In the genomic region with DNA sequence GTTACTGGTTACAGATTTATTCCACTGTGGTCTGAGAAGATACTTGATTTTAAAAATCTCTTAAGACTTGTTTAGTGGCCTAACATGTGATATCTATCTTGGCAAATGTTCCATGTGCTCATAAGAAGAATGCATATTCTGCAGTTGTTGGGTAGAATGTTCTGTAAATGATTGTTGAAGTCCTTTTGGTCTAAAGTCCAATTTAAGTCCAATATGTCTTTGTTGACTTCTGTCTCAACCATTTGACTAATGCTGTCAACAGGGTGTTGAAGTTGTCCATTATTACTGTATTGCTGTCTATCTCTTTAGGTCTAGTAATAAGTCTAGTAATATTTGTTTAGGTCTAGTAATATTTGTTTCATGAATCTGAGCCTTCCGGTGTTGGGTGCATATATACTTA, we compare ENCODE assay signal across 1 cellular context.
TF ChIP-seq lines count a peak whose summit lies in the region.

No MANE protein-coding gene starts in this region.

TF ChIP-seq in HepG2, 621 proteins besides CTCF, POLR2A, EP300 and RAD21 (continued from another document and continues in another):
- peak; percentile 95 for TF ChIP-seq ARID5B (CRISPR knock-in tag; IDR thresholded peaks at IDR 0.05)
- TF ChIP-seq RFX3 (CRISPR knock-in tag; IDR thresholded peaks at IDR 0.05), result no peak
- no peak for TF ChIP-seq ZNF510 (CRISPR knock-in tag; IDR thresholded peaks at IDR 0.05; ENCODE audit: low read depth)
- TF ChIP-seq GABPB1 (CRISPR knock-in tag; IDR thresholded peaks at IDR 0.05), result no peak
- TF ChIP-seq PHF8 (CRISPR knock-in tag; IDR thresholded peaks at IDR 0.05), result no peak
- TF ChIP-seq SMYD3 (CRISPR knock-in tag; IDR thresholded peaks at IDR 0.05), result 0 out of 2 replicates have a peak, but pooled peaks have one; percentile 22
- no peak for TF ChIP-seq CENPT (CRISPR knock-in tag; IDR thresholded peaks at IDR 0.05; ENCODE audit: low read depth)
- no peak for TF ChIP-seq ZNF296 (CRISPR knock-in tag; conservative IDR thresholded peaks at IDR 0.05)
- no peak for TF ChIP-seq KDM1A (CRISPR knock-in tag; IDR thresholded peaks at IDR 0.05)
- TF ChIP-seq TMF1 (CRISPR knock-in tag; IDR thresholded peaks at IDR 0.05; ENCODE audit: low read depth), result no peak
- peak; percentile 77 for TF ChIP-seq SMAD3 (CRISPR knock-in tag; IDR thresholded peaks at IDR 0.05)
- TF ChIP-seq, protein P1, sequence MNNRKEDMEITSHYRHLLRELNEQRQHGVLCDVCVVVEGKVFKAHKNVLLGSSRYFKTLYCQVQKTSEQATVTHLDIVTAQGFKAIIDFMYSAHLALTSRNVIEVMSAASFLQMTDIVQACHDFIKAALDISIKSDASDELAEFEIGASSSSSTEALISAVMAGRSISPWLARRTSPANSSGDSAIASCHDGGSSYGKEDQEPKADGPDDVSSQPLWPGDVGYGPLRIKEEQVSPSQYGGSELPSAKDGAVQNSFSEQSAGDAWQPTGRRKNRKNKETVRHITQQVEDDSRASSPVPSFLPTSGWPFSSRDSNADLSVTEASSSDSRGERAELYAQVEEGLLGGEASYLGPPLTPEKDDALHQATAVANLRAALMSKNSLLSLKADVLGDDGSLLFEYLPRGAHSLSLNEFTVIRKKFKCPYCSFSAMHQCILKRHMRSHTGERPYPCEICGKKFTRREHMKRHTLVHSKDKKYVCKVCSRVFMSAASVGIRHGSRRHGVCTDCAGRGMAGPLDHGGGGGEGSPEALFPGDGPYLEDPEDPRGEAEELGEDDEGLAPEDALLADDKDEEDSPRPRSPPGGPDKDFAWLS (CRISPR knock-in tag; IDR thresholded peaks at IDR 0.05; ENCODE audit: borderline replicate concordance), result no peak
- no peak for TF ChIP-seq AGO2 (optimal IDR thresholded peaks at IDR 0.05; ENCODE audit: low read depth, low read length)
- TF ChIP-seq ZNF263 (CRISPR knock-in tag; IDR thresholded peaks at IDR 0.05), result no peak
- TF ChIP-seq, protein P2, sequence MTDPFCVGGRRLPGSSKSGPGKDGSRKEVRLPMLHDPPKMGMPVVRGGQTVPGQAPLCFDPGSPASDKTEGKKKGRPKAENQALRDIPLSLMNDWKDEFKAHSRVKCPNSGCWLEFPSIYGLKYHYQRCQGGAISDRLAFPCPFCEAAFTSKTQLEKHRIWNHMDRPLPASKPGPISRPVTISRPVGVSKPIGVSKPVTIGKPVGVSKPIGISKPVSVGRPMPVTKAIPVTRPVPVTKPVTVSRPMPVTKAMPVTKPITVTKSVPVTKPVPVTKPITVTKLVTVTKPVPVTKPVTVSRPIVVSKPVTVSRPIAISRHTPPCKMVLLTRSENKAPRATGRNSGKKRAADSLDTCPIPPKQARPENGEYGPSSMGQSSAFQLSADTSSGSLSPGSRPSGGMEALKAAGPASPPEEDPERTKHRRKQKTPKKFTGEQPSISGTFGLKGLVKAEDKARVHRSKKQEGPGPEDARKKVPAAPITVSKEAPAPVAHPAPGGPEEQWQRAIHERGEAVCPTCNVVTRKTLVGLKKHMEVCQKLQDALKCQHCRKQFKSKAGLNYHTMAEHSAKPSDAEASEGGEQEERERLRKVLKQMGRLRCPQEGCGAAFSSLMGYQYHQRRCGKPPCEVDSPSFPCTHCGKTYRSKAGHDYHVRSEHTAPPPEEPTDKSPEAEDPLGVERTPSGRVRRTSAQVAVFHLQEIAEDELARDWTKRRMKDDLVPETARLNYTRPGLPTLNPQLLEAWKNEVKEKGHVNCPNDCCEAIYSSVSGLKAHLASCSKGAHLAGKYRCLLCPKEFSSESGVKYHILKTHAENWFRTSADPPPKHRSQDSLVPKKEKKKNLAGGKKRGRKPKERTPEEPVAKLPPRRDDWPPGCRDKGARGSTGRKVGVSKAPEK (CRISPR knock-in tag; IDR thresholded peaks at IDR 0.05; ENCODE audit: borderline replicate concordance), result no peak
- no peak for TF ChIP-seq ZNF225 (CRISPR knock-in tag; IDR thresholded peaks at IDR 0.05)
- TF ChIP-seq BCL6 (CRISPR knock-in tag; IDR thresholded peaks at IDR 0.05), result peak; percentile 60; the same call in 1 of the 2 replicates
- TF ChIP-seq RCOR2 (CRISPR knock-in tag; IDR thresholded peaks at IDR 0.05), result peak; percentile 79; the same call in 1 of the 2 replicates
- TF ChIP-seq, protein P3, sequence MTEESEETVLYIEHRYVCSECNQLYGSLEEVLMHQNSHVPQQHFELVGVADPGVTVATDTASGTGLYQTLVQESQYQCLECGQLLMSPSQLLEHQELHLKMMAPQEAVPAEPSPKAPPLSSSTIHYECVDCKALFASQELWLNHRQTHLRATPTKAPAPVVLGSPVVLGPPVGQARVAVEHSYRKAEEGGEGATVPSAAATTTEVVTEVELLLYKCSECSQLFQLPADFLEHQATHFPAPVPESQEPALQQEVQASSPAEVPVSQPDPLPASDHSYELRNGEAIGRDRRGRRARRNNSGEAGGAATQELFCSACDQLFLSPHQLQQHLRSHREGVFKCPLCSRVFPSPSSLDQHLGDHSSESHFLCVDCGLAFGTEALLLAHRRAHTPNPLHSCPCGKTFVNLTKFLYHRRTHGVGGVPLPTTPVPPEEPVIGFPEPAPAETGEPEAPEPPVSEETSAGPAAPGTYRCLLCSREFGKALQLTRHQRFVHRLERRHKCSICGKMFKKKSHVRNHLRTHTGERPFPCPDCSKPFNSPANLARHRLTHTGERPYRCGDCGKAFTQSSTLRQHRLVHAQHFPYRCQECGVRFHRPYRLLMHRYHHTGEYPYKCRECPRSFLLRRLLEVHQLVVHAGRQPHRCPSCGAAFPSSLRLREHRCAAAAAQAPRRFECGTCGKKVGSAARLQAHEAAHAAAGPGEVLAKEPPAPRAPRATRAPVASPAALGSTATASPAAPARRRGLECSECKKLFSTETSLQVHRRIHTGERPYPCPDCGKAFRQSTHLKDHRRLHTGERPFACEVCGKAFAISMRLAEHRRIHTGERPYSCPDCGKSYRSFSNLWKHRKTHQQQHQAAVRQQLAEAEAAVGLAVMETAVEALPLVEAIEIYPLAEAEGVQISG (CRISPR knock-in tag; IDR thresholded peaks at IDR 0.05), result no peak
- no peak for TF ChIP-seq ZBTB26 (CRISPR knock-in tag; IDR thresholded peaks at IDR 0.05; ENCODE audit: borderline replicate concordance)
- TF ChIP-seq SAFB2 (CRISPR knock-in tag; IDR thresholded peaks at IDR 0.05; ENCODE audit: borderline replicate concordance, low read depth), result no peak
- no peak for TF ChIP-seq ZNF547 (CRISPR knock-in tag; IDR thresholded peaks at IDR 0.05)
- TF ChIP-seq, protein P4, sequence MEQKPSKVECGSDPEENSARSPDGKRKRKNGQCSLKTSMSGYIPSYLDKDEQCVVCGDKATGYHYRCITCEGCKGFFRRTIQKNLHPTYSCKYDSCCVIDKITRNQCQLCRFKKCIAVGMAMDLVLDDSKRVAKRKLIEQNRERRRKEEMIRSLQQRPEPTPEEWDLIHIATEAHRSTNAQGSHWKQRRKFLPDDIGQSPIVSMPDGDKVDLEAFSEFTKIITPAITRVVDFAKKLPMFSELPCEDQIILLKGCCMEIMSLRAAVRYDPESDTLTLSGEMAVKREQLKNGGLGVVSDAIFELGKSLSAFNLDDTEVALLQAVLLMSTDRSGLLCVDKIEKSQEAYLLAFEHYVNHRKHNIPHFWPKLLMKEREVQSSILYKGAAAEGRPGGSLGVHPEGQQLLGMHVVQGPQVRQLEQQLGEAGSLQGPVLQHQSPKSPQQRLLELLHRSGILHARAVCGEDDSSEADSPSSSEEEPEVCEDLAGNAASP (CRISPR knock-in tag; IDR thresholded peaks at IDR 0.05; ENCODE audit: borderline replicate concordance), result no peak; the same call in 1 of the 2 replicates
- TF ChIP-seq, protein P5, sequence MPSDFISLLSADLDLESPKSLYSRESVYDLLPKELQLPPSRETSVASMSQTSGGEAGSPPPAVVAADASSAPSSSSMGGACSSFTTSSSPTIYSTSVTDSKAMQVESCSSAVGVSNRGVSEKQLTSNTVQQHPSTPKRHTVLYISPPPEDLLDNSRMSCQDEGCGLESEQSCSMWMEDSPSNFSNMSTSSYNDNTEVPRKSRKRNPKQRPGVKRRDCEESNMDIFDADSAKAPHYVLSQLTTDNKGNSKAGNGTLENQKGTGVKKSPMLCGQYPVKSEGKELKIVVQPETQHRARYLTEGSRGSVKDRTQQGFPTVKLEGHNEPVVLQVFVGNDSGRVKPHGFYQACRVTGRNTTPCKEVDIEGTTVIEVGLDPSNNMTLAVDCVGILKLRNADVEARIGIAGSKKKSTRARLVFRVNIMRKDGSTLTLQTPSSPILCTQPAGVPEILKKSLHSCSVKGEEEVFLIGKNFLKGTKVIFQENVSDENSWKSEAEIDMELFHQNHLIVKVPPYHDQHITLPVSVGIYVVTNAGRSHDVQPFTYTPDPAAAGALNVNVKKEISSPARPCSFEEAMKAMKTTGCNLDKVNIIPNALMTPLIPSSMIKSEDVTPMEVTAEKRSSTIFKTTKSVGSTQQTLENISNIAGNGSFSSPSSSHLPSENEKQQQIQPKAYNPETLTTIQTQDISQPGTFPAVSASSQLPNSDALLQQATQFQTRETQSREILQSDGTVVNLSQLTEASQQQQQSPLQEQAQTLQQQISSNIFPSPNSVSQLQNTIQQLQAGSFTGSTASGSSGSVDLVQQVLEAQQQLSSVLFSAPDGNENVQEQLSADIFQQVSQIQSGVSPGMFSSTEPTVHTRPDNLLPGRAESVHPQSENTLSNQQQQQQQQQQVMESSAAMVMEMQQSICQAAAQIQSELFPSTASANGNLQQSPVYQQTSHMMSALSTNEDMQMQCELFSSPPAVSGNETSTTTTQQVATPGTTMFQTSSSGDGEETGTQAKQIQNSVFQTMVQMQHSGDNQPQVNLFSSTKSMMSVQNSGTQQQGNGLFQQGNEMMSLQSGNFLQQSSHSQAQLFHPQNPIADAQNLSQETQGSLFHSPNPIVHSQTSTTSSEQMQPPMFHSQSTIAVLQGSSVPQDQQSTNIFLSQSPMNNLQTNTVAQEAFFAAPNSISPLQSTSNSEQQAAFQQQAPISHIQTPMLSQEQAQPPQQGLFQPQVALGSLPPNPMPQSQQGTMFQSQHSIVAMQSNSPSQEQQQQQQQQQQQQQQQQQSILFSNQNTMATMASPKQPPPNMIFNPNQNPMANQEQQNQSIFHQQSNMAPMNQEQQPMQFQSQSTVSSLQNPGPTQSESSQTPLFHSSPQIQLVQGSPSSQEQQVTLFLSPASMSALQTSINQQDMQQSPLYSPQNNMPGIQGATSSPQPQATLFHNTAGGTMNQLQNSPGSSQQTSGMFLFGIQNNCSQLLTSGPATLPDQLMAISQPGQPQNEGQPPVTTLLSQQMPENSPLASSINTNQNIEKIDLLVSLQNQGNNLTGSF (CRISPR knock-in tag; IDR thresholded peaks at IDR 0.05), result no peak
- TF ChIP-seq, protein P6, sequence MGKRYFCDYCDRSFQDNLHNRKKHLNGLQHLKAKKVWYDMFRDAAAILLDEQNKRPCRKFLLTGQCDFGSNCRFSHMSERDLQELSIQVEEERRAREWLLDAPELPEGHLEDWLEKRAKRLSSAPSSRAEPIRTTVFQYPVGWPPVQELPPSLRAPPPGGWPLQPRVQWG (CRISPR knock-in tag; IDR thresholded peaks at IDR 0.05; ENCODE audit: borderline replicate concordance, low read depth), result no peak
- no peak for TF ChIP-seq ZNF24 (IDR thresholded peaks at IDR 0.05)
- TF ChIP-seq ELF1 (CRISPR knock-in tag; IDR thresholded peaks at IDR 0.05), result no peak
- peak; percentile 85 for TF ChIP-seq SOX5 (CRISPR knock-in tag; IDR thresholded peaks at IDR 0.05; ENCODE audit: borderline replicate concordance)
- TF ChIP-seq SYNCRIP (IDR thresholded peaks at IDR 0.05; ENCODE audit: insufficient read depth, low read depth, low read length), result no peak
- TF ChIP-seq SP140L (CRISPR knock-in tag; IDR thresholded peaks at IDR 0.05; ENCODE audit: borderline replicate concordance), result no peak
